Comparison of ENCODE assay signal across 1 cellular context in the genomic region with DNA sequence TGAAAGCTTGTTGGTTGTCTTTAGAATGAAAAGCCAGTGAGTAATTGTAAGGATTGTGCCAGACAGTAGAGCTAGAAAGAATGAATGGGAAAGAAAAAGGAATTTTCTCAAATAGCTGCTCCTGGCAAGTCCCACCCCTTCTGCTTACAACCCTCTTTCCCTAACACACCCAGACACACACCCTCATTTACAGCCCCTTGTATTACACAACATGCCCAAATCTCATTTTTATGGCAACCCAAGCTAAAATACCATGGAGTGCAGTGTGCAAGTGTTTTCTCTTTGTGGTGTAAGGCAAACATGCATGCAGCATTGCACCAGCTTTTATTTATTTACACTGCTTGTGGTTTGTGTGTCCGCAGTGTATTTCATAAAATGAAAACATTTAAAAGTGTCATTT.
A peak's percentile ranks its signal among the peaks of the same experiment; 100 is the strongest.
TF ChIP-seq lines count a peak whose summit lies in the region.

No MANE protein-coding gene starts in this region.

TF ChIP-seq in K562, 482 proteins besides CTCF, POLR2A, EP300 and RAD21 (continued from another document):
- TF ChIP-seq PML (IDR thresholded peaks at IDR 0.05; ENCODE audit: low read length) (0 out of 2 replicates have a peak, but pooled peaks have one; percentile 31), TSC22D4 (tag; IDR thresholded peaks at IDR 0.05) (no peak), BRCA1 (IDR thresholded peaks at IDR 0.05) (no peak), BRCA1 (CRISPR knock-in tag; IDR thresholded peaks at IDR 0.05) (no peak), ZNF143 (CRISPR knock-in tag; IDR thresholded peaks at IDR 0.05) (no peak), CHD2 (IDR thresholded peaks at IDR 0.05; ENCODE audit: low read depth, low read length) (no peak), CHD4 (IDR thresholded peaks at IDR 0.05; ENCODE audit: insufficient read depth, insufficient replicate concordance, low read depth, low read length, poor library complexity, severe bottlenecking) (peak; percentile 22), CBFA2T3 (IDR thresholded peaks at IDR 0.05) (no peak), KLF13 (tag; IDR thresholded peaks at IDR 0.05; ENCODE audit: borderline replicate concordance, low read depth) (no peak), TARDBP (IDR thresholded peaks at IDR 0.05) (no peak), ADNP (tag; IDR thresholded peaks at IDR 0.05) (0 out of 2 replicates have a peak, but pooled peaks have one; percentile 50), L3MBTL2 (IDR thresholded peaks at IDR 0.05) (no peak), ZNF140 (CRISPR knock-in tag; IDR thresholded peaks at IDR 0.05) (no peak), NFXL1 (CRISPR knock-in tag; IDR thresholded peaks at IDR 0.05) (0 out of 2 replicates have a peak, but pooled peaks have one; percentile 46), ZNF583 (CRISPR knock-in tag; IDR thresholded peaks at IDR 0.05) (no peak), FOXM1 (IDR thresholded peaks at IDR 0.05; ENCODE audit: low read depth) (no peak), FOXM1 (CRISPR knock-in tag; IDR thresholded peaks at IDR 0.05; ENCODE audit: low read depth) (no peak), SMC3 (conservative IDR thresholded peaks at IDR 0.05; ENCODE audit: insufficient read depth, low read depth, low read length) (0 out of 2 replicates have a peak, but pooled peaks have one; percentile 3), CBX8 (IDR thresholded peaks at IDR 0.05; ENCODE audit: borderline replicate concordance, extremely low read depth, low read depth, low read length, poor library complexity, severe bottlenecking) (no peak), SIN3A (IDR thresholded peaks at IDR 0.05; ENCODE audit: borderline replicate concordance in 2 of 2, control insufficient read depth in 1 of 2, low read depth in 2 of 2, low read length in 2 of 2) (peak in 1 of 2 experiments; percentile 43; a peak in 1 of 4 replicates), CCNT2 (IDR thresholded peaks at IDR 0.05; ENCODE audit: borderline replicate concordance, extremely low read depth, insufficient read length, low read depth, low read length) (peak; percentile 3), PCBP2 (IDR thresholded peaks at IDR 0.05; ENCODE audit: low read depth, low read length, poor library complexity, severe bottlenecking) (no peak), MAZ (CRISPR knock-in tag; conservative IDR thresholded peaks at IDR 0.05 in 1 of 2, IDR thresholded peaks at IDR 0.05 in 1 of 2) (0 out of 4 replicates have a peak, but pooled peaks of 1 of the 2 experiments have one; percentile 13), FOXK2 (conservative IDR thresholded peaks at IDR 0.05 in 1 of 2, IDR thresholded peaks at IDR 0.05 in 1 of 2; ENCODE audit: low read depth in 2 of 2) (peak; percentile 29 to 41; a peak in 1 of 4 replicates), SETDB1 (IDR thresholded peaks at IDR 0.05; ENCODE audit: low read length) (no peak), POLR3A (IDR thresholded peaks at IDR 0.05; ENCODE audit: borderline replicate concordance, extremely low read depth, insufficient read depth, insufficient read length) (no peak), FUS (optimal IDR thresholded peaks at IDR 0.05; ENCODE audit: low read depth, low read length) (no peak), ILK (tag; IDR thresholded peaks at IDR 0.05; ENCODE audit: borderline replicate concordance, low read depth) (no peak)
- TF ChIP-seq, protein P1, sequence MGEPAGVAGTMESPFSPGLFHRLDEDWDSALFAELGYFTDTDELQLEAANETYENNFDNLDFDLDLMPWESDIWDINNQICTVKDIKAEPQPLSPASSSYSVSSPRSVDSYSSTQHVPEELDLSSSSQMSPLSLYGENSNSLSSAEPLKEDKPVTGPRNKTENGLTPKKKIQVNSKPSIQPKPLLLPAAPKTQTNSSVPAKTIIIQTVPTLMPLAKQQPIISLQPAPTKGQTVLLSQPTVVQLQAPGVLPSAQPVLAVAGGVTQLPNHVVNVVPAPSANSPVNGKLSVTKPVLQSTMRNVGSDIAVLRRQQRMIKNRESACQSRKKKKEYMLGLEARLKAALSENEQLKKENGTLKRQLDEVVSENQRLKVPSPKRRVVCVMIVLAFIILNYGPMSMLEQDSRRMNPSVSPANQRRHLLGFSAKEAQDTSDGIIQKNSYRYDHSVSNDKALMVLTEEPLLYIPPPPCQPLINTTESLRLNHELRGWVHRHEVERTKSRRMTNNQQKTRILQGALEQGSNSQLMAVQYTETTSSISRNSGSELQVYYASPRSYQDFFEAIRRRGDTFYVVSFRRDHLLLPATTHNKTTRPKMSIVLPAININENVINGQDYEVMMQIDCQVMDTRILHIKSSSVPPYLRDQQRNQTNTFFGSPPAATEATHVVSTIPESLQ (CRISPR knock-in tag; IDR thresholded peaks at IDR 0.05) = no peak
- TF ChIP-seq, protein P2, sequence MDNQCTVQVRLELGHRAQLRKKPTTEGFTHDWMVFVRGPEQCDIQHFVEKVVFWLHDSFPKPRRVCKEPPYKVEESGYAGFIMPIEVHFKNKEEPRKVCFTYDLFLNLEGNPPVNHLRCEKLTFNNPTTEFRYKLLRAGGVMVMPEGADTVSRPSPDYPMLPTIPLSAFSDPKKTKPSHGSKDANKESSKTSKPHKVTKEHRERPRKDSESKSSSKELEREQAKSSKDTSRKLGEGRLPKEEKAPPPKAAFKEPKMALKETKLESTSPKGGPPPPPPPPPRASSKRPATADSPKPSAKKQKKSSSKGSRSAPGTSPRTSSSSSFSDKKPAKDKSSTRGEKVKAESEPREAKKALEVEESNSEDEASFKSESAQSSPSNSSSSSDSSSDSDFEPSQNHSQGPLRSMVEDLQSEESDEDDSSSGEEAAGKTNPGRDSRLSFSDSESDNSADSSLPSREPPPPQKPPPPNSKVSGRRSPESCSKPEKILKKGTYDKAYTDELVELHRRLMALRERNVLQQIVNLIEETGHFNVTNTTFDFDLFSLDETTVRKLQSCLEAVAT (IDR thresholded peaks at IDR 0.05) = peak in 1 of 2 experiments; percentile 62; a peak in 2 of 4 replicates
- TF ChIP-seq, protein P3, sequence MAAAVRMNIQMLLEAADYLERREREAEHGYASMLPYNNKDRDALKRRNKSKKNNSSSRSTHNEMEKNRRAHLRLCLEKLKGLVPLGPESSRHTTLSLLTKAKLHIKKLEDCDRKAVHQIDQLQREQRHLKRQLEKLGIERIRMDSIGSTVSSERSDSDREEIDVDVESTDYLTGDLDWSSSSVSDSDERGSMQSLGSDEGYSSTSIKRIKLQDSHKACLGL (CRISPR knock-in tag; IDR thresholded peaks at IDR 0.05; ENCODE audit: borderline replicate concordance, poor library complexity, severe bottlenecking) = no peak
- TF ChIP-seq, protein P4, sequence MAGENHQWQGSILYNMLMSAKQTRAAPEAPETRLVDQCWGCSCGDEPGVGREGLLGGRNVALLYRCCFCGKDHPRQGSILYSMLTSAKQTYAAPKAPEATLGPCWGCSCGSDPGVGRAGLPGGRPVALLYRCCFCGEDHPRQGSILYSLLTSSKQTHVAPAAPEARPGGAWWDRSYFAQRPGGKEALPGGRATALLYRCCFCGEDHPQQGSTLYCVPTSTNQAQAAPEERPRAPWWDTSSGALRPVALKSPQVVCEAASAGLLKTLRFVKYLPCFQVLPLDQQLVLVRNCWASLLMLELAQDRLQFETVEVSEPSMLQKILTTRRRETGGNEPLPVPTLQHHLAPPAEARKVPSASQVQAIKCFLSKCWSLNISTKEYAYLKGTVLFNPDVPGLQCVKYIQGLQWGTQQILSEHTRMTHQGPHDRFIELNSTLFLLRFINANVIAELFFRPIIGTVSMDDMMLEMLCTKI (IDR thresholded peaks at IDR 0.05; ENCODE audit: partially characterized antibody) = no peak
- TF ChIP-seq, protein P5, sequence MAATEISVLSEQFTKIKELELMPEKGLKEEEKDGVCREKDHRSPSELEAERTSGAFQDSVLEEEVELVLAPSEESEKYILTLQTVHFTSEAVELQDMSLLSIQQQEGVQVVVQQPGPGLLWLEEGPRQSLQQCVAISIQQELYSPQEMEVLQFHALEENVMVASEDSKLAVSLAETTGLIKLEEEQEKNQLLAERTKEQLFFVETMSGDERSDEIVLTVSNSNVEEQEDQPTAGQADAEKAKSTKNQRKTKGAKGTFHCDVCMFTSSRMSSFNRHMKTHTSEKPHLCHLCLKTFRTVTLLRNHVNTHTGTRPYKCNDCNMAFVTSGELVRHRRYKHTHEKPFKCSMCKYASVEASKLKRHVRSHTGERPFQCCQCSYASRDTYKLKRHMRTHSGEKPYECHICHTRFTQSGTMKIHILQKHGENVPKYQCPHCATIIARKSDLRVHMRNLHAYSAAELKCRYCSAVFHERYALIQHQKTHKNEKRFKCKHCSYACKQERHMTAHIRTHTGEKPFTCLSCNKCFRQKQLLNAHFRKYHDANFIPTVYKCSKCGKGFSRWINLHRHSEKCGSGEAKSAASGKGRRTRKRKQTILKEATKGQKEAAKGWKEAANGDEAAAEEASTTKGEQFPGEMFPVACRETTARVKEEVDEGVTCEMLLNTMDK (IDR thresholded peaks at IDR 0.05; ENCODE audit: borderline replicate concordance, insufficient read depth, low read depth, low read length, poor library complexity, severe bottlenecking) = no peak
- TF ChIP-seq, protein P6, sequence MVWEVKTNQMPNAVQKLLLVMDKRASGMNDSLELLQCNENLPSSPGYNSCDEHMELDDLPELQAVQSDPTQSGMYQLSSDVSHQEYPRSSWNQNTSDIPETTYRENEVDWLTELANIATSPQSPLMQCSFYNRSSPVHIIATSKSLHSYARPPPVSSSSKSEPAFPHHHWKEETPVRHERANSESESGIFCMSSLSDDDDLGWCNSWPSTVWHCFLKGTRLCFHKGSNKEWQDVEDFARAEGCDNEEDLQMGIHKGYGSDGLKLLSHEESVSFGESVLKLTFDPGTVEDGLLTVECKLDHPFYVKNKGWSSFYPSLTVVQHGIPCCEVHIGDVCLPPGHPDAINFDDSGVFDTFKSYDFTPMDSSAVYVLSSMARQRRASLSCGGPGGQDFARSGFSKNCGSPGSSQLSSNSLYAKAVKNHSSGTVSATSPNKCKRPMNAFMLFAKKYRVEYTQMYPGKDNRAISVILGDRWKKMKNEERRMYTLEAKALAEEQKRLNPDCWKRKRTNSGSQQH (CRISPR knock-in tag; IDR thresholded peaks at IDR 0.05) = peak; percentile 89
- TF ChIP-seq, protein P7, sequence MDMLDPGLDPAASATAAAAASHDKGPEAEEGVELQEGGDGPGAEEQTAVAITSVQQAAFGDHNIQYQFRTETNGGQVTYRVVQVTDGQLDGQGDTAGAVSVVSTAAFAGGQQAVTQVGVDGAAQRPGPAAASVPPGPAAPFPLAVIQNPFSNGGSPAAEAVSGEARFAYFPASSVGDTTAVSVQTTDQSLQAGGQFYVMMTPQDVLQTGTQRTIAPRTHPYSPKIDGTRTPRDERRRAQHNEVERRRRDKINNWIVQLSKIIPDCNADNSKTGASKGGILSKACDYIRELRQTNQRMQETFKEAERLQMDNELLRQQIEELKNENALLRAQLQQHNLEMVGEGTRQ (CRISPR knock-in tag; IDR thresholded peaks at IDR 0.05) = no peak
